15 cellular contexts compared by ENCODE assay signal in genomic region chr2:39008663-39009062, GRCh38.
DNase-seq lines count a peak whose midpoint lies in the region; ATAC-seq lines count a peak whose summit lies in the region.
"Had no signal": no experiment of that assay in that cellular context is flagged by ENCODE, and none has a peak within 500 bp of the region (broad histone marks: within the 10 kb centered on the region; RNA-seq: fewer than 3 reads in every experiment).

No MANE protein-coding gene starts in this region.

- no peak overlapping the region for H3K27ac ChIP-seq in substantia nigra (ENCODE audit: low read depth, low read length, poor library complexity, severe bottlenecking)
- H3K27ac ChIP-seq: foreskin keratinocyte, Peyer's patch had no signal

- H3K9me3 Mint-ChIP-seq in activated T-cell treated with anti-CD3 and anti-CD28 coated beads, Interleukin-2, amount 50 U/mL, for 24 hours, result no peaks in the 10 kb centered on the region
- H3K9me3 Mint-ChIP-seq in stimulated activated memory B cell treated with anti-CD40 and anti-IgM and Interleukin-4, amounts not matched to agents 10 μg/mL and 1 μg/mL and 100 μg/mL, for 72 hours, result peaks cover 3% of the 10 kb centered on the region

- H3K4me3 Mint-ChIP-seq in activated T-cell treated with anti-CD3 and anti-CD28 coated beads, Interleukin-2, amount 50 U/mL, for 24 hours, result no peak overlapping the region
- H3K4me3 Mint-ChIP-seq in stimulated activated memory B cell treated with anti-CD40 and anti-IgM and Interleukin-4, amounts not matched to agents 10 μg/mL and 1 μg/mL and 100 μg/mL, for 72 hours, result peak overlapping the region; percentile 58

- no peaks in the 10 kb centered on the region for H3K27me3 Mint-ChIP-seq in activated T-cell treated with anti-CD3 and anti-CD28 coated beads, Interleukin-2, amount 50 U/mL, for 24 hours
- H3K27me3 Mint-ChIP-seq in stimulated activated memory B cell treated with anti-CD40 and anti-IgM and Interleukin-4, amounts not matched to agents 10 μg/mL and 1 μg/mL and 100 μg/mL, for 72 hours, result no peaks in the 10 kb centered on the region

- no peak for DNase-seq in activated T-cell treated with anti-CD3 and anti-CD28 coated beads, Interleukin-2, amount 50 U/mL, for 24 hours
- DNase-seq in activated T-cell treated with anti-CD3 and anti-CD28 coated beads for 4 hours (no peak), MV-4-11 (lab: John Stamatoyannopoulos, UW) (peak; percentile 15), amniotic epithelial cell (ENCODE audit: low read depth) (peak; percentile 79), substantia nigra (lab: John Stamatoyannopoulos, UW) (no peak), NCI-H82 (lab: John Stamatoyannopoulos, UW) (no peak)
- DNase-seq: activated CD8-positive, alpha-beta memory T cell treated with anti-CD3 and anti-CD28 coated beads for 24 hours; anterior cingulate cortex; foreskin keratinocyte; NCI-H1105; NCI-H345; Peyer's patch; trophoblast cell had no signal

- H3K4me1 Mint-ChIP-seq in activated T-cell treated with anti-CD3 and anti-CD28 coated beads, Interleukin-2, amount 50 U/mL, for 24 hours (ENCODE audit: low read depth), result peaks cover 10% of the 10 kb centered on the region
- H3K4me1 Mint-ChIP-seq in stimulated activated memory B cell treated with anti-CD40 and anti-IgM and Interleukin-4, amounts not matched to agents 10 μg/mL and 1 μg/mL and 100 μg/mL, for 72 hours, result peaks cover 23% of the 10 kb centered on the region

- ATAC-seq in stimulated activated memory B cell treated with anti-CD40 and anti-IgM and Interleukin-4, amounts not matched to agents 10 μg/mL and 1 μg/mL and 100 μg/mL, for 72 hours, result peak; percentile 68
- ATAC-seq in GM18873 (IDR thresholded peaks at IDR 0.05; ENCODE audit: low FRiP score, unreplicated experiment), result no peak

- peak overlapping the region; percentile 66 for H3K27ac Mint-ChIP-seq in activated T-cell treated with anti-CD3 and anti-CD28 coated beads, Interleukin-2, amount 50 U/mL, for 24 hours
- peak overlapping the region; percentile 81 for H3K27ac Mint-ChIP-seq in stimulated activated memory B cell treated with anti-CD40 and anti-IgM and Interleukin-4, amounts not matched to agents 10 μg/mL and 1 μg/mL and 100 μg/mL, for 72 hours

- peaks cover 87% of the 10 kb centered on the region for H3K36me3 Mint-ChIP-seq in activated T-cell treated with anti-CD3 and anti-CD28 coated beads, Interleukin-2, amount 50 U/mL, for 24 hours (ENCODE audit: low read depth)
- H3K36me3 Mint-ChIP-seq in stimulated activated memory B cell treated with anti-CD40 and anti-IgM and Interleukin-4, amounts not matched to agents 10 μg/mL and 1 μg/mL and 100 μg/mL, for 72 hours, result peaks cover 66% of the 10 kb centered on the region

Comparison
In these comparisons a context has a peak if more than half of its experiments do, and no peak if none do; other contexts are left out.
1. DNase-seq: peak in MV-4-11 (single experiment) and amniotic epithelial cell (single experiment); none in activated T-cell treated with anti-CD3 and anti-CD28 coated beads, Interleukin-2, amount 50 U/mL, for 24 hours (single experiment), activated T-cell treated with anti-CD3 and anti-CD28 coated beads for 4 hours (single experiment), substantia nigra (0 of 49) and NCI-H82 (single experiment).